8 cellular contexts compared by ENCODE assay signal in genomic region chr7:111931016-111931517, GRCh38.
DNase-seq lines count a peak whose midpoint lies in the region; ATAC-seq and TF ChIP-seq lines count a peak whose summit lies in the region.

No MANE protein-coding gene starts in this region.

- CTCF ChIA-PET in Calu3 (lab: Charles Lee), result interaction anchor here (0.8 to 1.1 kb wide), 2 partner anchors 275 to 912 kb away, joined by 3 read pairs; partner anchors contain the start of genes DOCK4 and ZNF277

- H3K36me3 ChIP-seq in HUES64 (ENCODE audit: insufficient read depth, low read length) (no peaks in the 10 kb centered on the region), lung (ENCODE audit: control insufficient read depth in 2 of 2, insufficient read depth in 2 of 2, low read length in 2 of 2) (peaks cover 7 to 9% of the 10 kb centered on the region in 2 donors), tibial nerve (peaks cover 0 to 21% (median 0%) of the 10 kb centered on the region in 3 donors)

- H3K27ac Mint-ChIP-seq in Calu3 (ENCODE audit: unreplicated experiment), result peak overlapping the region; percentile 60

- peaks cover 14% of the 10 kb centered on the region for H3K4me1 Mint-ChIP-seq in Calu3 (ENCODE audit: low read depth, unreplicated experiment)

- H3K27me3 ChIP-seq in HUES64 (ENCODE audit: insufficient read depth, low read length), result no peaks in the 10 kb centered on the region
- H3K27me3 ChIP-seq in lung (ENCODE audit: control insufficient read depth, insufficient read depth), result no peaks in the 10 kb centered on the region
- H3K27me3 ChIP-seq in tibial nerve, result no peaks in the 10 kb centered on the region

- WGBS in HUES64, result 76% methylated on average over 3 of the region's 3 CpGs
- whole genome bisulfite sequencing in lung, 2 donors, result 82 to 90% methylated on average over 3 of the region's 3 CpGs
- 58 to 64% methylated on average over 3 of the region's 3 CpGs for WGBS in tibial nerve, 2 donors

- no peaks in the 10 kb centered on the region for H3K9me3 Mint-ChIP-seq in Calu3 (ENCODE audit: low read depth, unreplicated experiment)

- H3K27ac ChIP-seq in HUES64 (ENCODE audit: low read depth, low read length) (0 out of 2 replicates have a peak overlapping the region, but pooled peaks have one; percentile 41), lung (ENCODE audit: low read depth in 1 of 2, low read length in 1 of 2) (peak overlapping the region; percentile 15 to 35), tibial nerve (peak overlapping the region in 1 of 4 donors; percentile 36)

- intact Hi-C loops in Calu3 (cut with micrococcal nuclease; ENCODE audit: unreplicated experiment), result no loop called here

- peak in 1 of 2 donors; percentile 18 for TF ChIP-seq EP300 in tibial nerve (IDR thresholded peaks at IDR 0.05)

- no peaks in the 10 kb centered on the region for H3K27me3 Mint-ChIP-seq in Calu3 (ENCODE audit: unreplicated experiment)

- ATAC-seq in lung (ENCODE audit: insufficient read depth, low FRiP score), result no peak
- ATAC-seq in HG02938 (IDR thresholded peaks at IDR 0.05; ENCODE audit: unreplicated experiment), result no peak
- no peak for ATAC-seq in GM21619 (IDR thresholded peaks at IDR 0.05; ENCODE audit: unreplicated experiment)

- TF ChIP-seq CTCF in Calu3 (IDR thresholded peaks at IDR 0.05; ENCODE audit: unreplicated experiment) (no peak), choroid plexus epithelial cell (conservative IDR thresholded peaks at IDR 0.05; ENCODE audit: low read depth, low read length) (no peak), lung (IDR thresholded peaks at IDR 0.05; ENCODE audit: control extremely low read depth, extremely low read depth) (no peak), tibial nerve (IDR thresholded peaks at IDR 0.05) (no peak)

- TF ChIP-seq POLR2A in tibial nerve (IDR thresholded peaks at IDR 0.05), result no peak

- peak overlapping the region; percentile 16; the same call in 1 of the 2 replicates for H3K9ac ChIP-seq in HUES64 (ENCODE audit: low read depth, low read length)

- peaks cover 42% of the 10 kb centered on the region for H3K4me1 ChIP-seq in HUES64 (ENCODE audit: insufficient read depth, low read length)
- H3K4me1 ChIP-seq in lung (ENCODE audit: control insufficient read depth in 2 of 2, insufficient read depth in 2 of 2, low read length in 2 of 2), result no peaks in the 10 kb centered on the region
- no peaks in the 10 kb centered on the region for H3K4me1 ChIP-seq in tibial nerve

- H3K4me3 ChIP-seq in HUES64 (ENCODE audit: low read length) (no peak overlapping the region), choroid plexus epithelial cell (ENCODE audit: low read depth, low read length) (no peak overlapping the region), lung (no peak overlapping the region), tibial nerve (no peak overlapping the region)

- H3K4me3 Mint-ChIP-seq in Calu3 (ENCODE audit: low read depth, unreplicated experiment), result no peak overlapping the region

- no peaks in the 10 kb centered on the region for H3K36me3 Mint-ChIP-seq in Calu3 (ENCODE audit: insufficient read depth, unreplicated experiment)

- BruUV-seq in Calu3 (replicated peaks; lab: Mats Ljungman, UMichigan), result no TSS peak

- no peaks in the 10 kb centered on the region for H3K9me3 ChIP-seq in HUES64 (ENCODE audit: insufficient read depth, low read depth, low read length)
- no peaks in the 10 kb centered on the region for H3K9me3 ChIP-seq in lung (ENCODE audit: control insufficient read depth in 2 of 2, insufficient read depth in 1 of 2, low read length in 1 of 2)
- H3K9me3 ChIP-seq in tibial nerve, result no peaks in the 10 kb centered on the region

- DNase-seq in Calu3 (peak; percentile 12), choroid plexus epithelial cell (ENCODE audit: low read depth) (peak; percentile 73), lung (ENCODE audit: low spot score) (no peak), D341Med (ENCODE audit: low spot score) (no peak), tibial nerve (ENCODE audit: low spot score in 2 of 2) (no peak)

Comparison
In these comparisons a context has a peak if more than half of its experiments do, and no peak if none do; other contexts are left out.
1. DNase-seq: peak in Calu3 (single experiment) and choroid plexus epithelial cell (single experiment); none in lung (single experiment), D341Med (single experiment) and tibial nerve (0 of 2).